10 cellular contexts compared by ENCODE assay signal in the genomic region with DNA sequence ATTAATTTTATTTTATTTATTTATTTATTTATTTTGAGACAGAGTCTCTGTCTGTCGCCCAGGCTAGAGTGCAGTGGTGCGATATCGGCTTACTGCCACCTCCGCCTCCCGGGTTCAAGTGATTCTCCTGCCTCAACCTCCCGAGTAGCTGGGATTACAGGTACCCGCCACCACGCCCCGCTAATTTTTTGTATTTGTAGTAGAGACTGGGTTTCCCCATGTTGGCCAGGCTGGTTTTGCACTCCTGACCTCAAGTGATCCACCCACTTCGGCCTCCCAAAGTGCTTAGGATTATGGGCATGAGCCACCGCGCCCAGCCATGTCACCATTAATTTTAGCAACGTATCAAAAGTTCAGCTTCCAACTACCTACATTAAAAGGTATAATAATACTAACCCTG. TPM values are rescaled to one million over a fixed set of nuclear protein-coding genes. Genes with fewer than 3 reads are reported as not detected.
DNase-seq lines count a peak whose midpoint lies in the region; ATAC-seq, FAIRE-seq and TF ChIP-seq lines count a peak whose summit lies in the region.
"Not testable (repeated sequence)": the region's sequence is repeated elsewhere in the genome, so short reads cannot be mapped to it uniquely, and the experiment has no call there.
"Had no signal": no experiment of that assay in that cellular context is flagged by ENCODE, and none has a peak within 500 bp of the region (broad histone marks: within the 10 kb centered on the region; RNA-seq: fewer than 3 reads in every experiment).

No MANE protein-coding gene starts in this region.

- not testable (repeated sequence) for H3K36me3 ChIP-seq in OCI-LY3 (replicated peaks; ENCODE audit: low read depth, low read length); mucosa of rectum (ENCODE audit: control insufficient read depth in 2 of 2, insufficient read depth in 2 of 2, low read length in 2 of 2); skeletal muscle tissue (ENCODE audit: control insufficient read depth in 3 of 3, insufficient read depth in 3 of 3, low read length in 3 of 3); aorta (ENCODE audit: control insufficient read depth in 1 of 2, insufficient read depth in 2 of 2, low read length in 1 of 2)
- peaks cover 0 to 27% (median 10%) of the 10 kb centered on the region in 9 donors for H3K36me3 ChIP-seq in heart right ventricle

- not testable (repeated sequence) for H4K20me1 ChIP-seq in OCI-LY3 (ENCODE audit: insufficient read depth, low read length)

- H3K9me3 Mint-ChIP-seq in central memory CD8-positive, alpha-beta T cell: not testable (repeated sequence)

- H3K9ac ChIP-seq in OCI-LY3 (ENCODE audit: low read length): peak overlapping the region; percentile 90
- H3K9ac ChIP-seq in mucosa of rectum (ENCODE audit: low read depth in 1 of 2, low read length in 2 of 2): peak overlapping the region; percentile 77 to 96
- H3K9ac ChIP-seq in skeletal muscle tissue (ENCODE audit: low read depth in 1 of 3, low read length in 3 of 3): peak overlapping the region; percentile 96 to 99 (median 98)

- intact Hi-C loops in heart right ventricle (cut with DNase I) (loop anchor here in 1 of 10 donors (5.0 to 10.0 kb wide), 2 partner anchors 147 to 215 kb away; a partner anchor contains a TSS), aorta (cut with DNase I) (loop anchor here (5.0 to 10.0 kb wide), 3 partner anchors 35 to 307 kb away; a partner anchor contains a TSS)

- ATAC-seq in central memory CD8-positive, alpha-beta T cell (replicated peaks; ENCODE audit: extremely low read depth, poor library complexity, severe bottlenecking); aorta (ENCODE audit: low FRiP score): not testable (repeated sequence)
- ATAC-seq in heart right ventricle: peak in 1 of 8 donors; percentile 4

- H3K4me1 Mint-ChIP-seq in central memory CD8-positive, alpha-beta T cell: peaks cover 33% of the 10 kb centered on the region

- peak overlapping the region; percentile 86 for H3K4me2 ChIP-seq in OCI-LY3 (ENCODE audit: low read length)

- not testable (repeated sequence) for H3K9me3 ChIP-seq in OCI-LY3 (ENCODE audit: insufficient read depth, low read length); heart right ventricle; mucosa of rectum (ENCODE audit: control insufficient read depth in 2 of 2, low read length in 2 of 2); skeletal muscle tissue (ENCODE audit: control insufficient read depth in 3 of 3, low read length in 3 of 3); aorta (ENCODE audit: control insufficient read depth, low read length)

- H3K4me3 Mint-ChIP-seq in central memory CD8-positive, alpha-beta T cell: peak overlapping the region; percentile 93

- 70% methylated on average over 13 of the region's 13 CpGs for whole genome bisulfite sequencing in heart right ventricle, 2 donors
- 69 to 72% methylated on average over 13 of the region's 13 CpGs for WGBS in aorta, 2 donors

- H3K27me3 ChIP-seq in OCI-LY3 (ENCODE audit: low read depth, low read length); heart right ventricle; mucosa of rectum (ENCODE audit: control insufficient read depth in 2 of 2, insufficient read depth in 2 of 2, low read length in 2 of 2); skeletal muscle tissue (ENCODE audit: control insufficient read depth in 3 of 3, insufficient read depth in 3 of 3, low read length in 3 of 3); aorta (ENCODE audit: control insufficient read depth in 1 of 2, insufficient read depth in 2 of 2, low read length in 1 of 2): not testable (repeated sequence)

- not testable (repeated sequence) for TF ChIP-seq CTCF in OCI-LY3 (IDR thresholded peaks at IDR 0.05; ENCODE audit: low read depth, low read length); heart right ventricle (IDR thresholded peaks at IDR 0.05)

- peak overlapping the region; percentile 75 for H3K27ac ChIP-seq in OCI-LY3 (ENCODE audit: low read length)
- peak overlapping the region; percentile 78 to 98 (median 94) for H3K27ac ChIP-seq in heart right ventricle
- H3K27ac ChIP-seq in mucosa of rectum (ENCODE audit: low read depth in 2 of 2, low read length in 2 of 2): peak overlapping the region; percentile 82 to 96
- H3K27ac ChIP-seq in skeletal muscle tissue (ENCODE audit: low read depth, low read length): peak overlapping the region; percentile 96
- H3K27ac ChIP-seq in aorta (ENCODE audit: low read depth in 1 of 2, low read length in 2 of 2): peak overlapping the region; percentile 90 to 98

- H3K79me2 ChIP-seq in OCI-LY3 (ENCODE audit: low read length): peaks cover 50% of the 10 kb centered on the region

- H3K4me3 ChIP-seq in OCI-LY3 (ENCODE audit: low read length) (peak overlapping the region; percentile 84), heart right ventricle (peak overlapping the region; percentile 61 to 96 (median 92)), mucosa of rectum (ENCODE audit: low read length in 2 of 2) (peak overlapping the region; percentile 92 to 96), skeletal muscle tissue (ENCODE audit: low read length in 3 of 3) (peak overlapping the region; percentile 97 to 100 (median 99)), aorta (ENCODE audit: low read length in 2 of 2) (peak overlapping the region; percentile 68 to 94)

- not testable (repeated sequence) for DNase-seq in GM18507 (ENCODE audit: extremely low spot score, insufficient read length, low read depth); central memory CD8-positive, alpha-beta T cell (ENCODE audit: low spot score in 2 of 2); heart right ventricle
- DNase-seq in activated T-cell treated with anti-CD3 and anti-CD28 coated beads for 24 hours (ENCODE audit: low read depth) (peak; percentile 9), aorta (peak in 1 of 2 donors; percentile 56)

- not testable (repeated sequence) for H3K27me3 Mint-ChIP-seq in central memory CD8-positive, alpha-beta T cell

- H2AFZ ChIP-seq in OCI-LY3 (ENCODE audit: low read depth, low read length): peak overlapping the region; percentile 90

- H3K4me1 ChIP-seq in OCI-LY3 (ENCODE audit: low read length) (peaks cover 15% of the 10 kb centered on the region), heart right ventricle (peaks cover 8 to 47% (median 33%) of the 10 kb centered on the region in 9 donors), mucosa of rectum (ENCODE audit: control insufficient read depth in 2 of 2, insufficient read depth in 2 of 2, low read length in 2 of 2) (peaks cover 10 to 23% of the 10 kb centered on the region in 2 donors), skeletal muscle tissue (ENCODE audit: control insufficient read depth in 3 of 3, insufficient read depth in 3 of 3, low read length in 3 of 3) (peaks cover 25 to 29% (median 25%) of the 10 kb centered on the region in 3 donors)
- H3K4me1 ChIP-seq in aorta (ENCODE audit: control insufficient read depth in 1 of 2, insufficient read depth in 2 of 2, low read length in 2 of 2): not testable (repeated sequence)

- H3K27ac Mint-ChIP-seq in central memory CD8-positive, alpha-beta T cell (ENCODE audit: low read depth): peak overlapping the region; percentile 96

- peak; percentile 51 for FAIRE-seq in GM18507 (lab: Jason Lieb, UNC)

- peaks cover 26% of the 10 kb centered on the region for H3K36me3 Mint-ChIP-seq in central memory CD8-positive, alpha-beta T cell (ENCODE audit: insufficient read depth)

RNA-seq across cellular contexts. Expression of a gene that starts 1.0 kb away (rescaled TPM):
- total RNA-seq in heart right ventricle (10 to 100 TPM; 13.9 to 20.4 (median 18.5) TPM), skeletal muscle tissue (13.6 TPM), aorta (10 to 100 TPM; 22.0 to 25.0 TPM)
- polyA plus RNA-seq in heart right ventricle (10 to 100 TPM; 12.9 to 16.0 TPM), aorta (10 to 100 TPM; 17.6 to 22.9 TPM)

RNA-seq across cellular contexts. Expression of a gene that starts 21.0 kb away (rescaled TPM):
- total RNA-seq in heart right ventricle: 10 to 100 TPM in 2 of 10 donors, 1 to 10 TPM in 6, under 1 TPM in 2; 0.57 to 55.4 (median 3.8) TPM
- 1 to 10 TPM in 1 of 2 donors, under 1 TPM in 1; 0.74 to 1.1 TPM for polyA plus RNA-seq in heart right ventricle
- total RNA-seq in skeletal muscle tissue: 2.1 TPM
- 10 to 100 TPM in 1 of 2 donors, 1 to 10 TPM in 1; 8.0 to 33.8 TPM for total RNA-seq in aorta
- polyA plus RNA-seq in aorta: 10 to 100 TPM in 1 of 2 donors, 1 to 10 TPM in 1; 2.7 to 23.3 TPM
- total RNA-seq: G401, RPMI7951 had no signal

RNA-seq across cellular contexts. Expression of a gene that starts 34.4 kb away (rescaled TPM):
- 10 to 100 TPM; 13.2 to 28.7 (median 21.7) TPM for total RNA-seq in heart right ventricle
- polyA plus RNA-seq in heart right ventricle: 10 to 100 TPM; 13.5 to 24.0 TPM
- total RNA-seq in skeletal muscle tissue: 60.0 TPM
- 10 to 100 TPM; 48.5 to 96.9 TPM for total RNA-seq in aorta
- polyA plus RNA-seq in aorta: 10 to 100 TPM in 1 of 2 donors, 1 to 10 TPM in 1; 7.4 to 35.7 TPM

RNA-seq across cellular contexts. Expression of a gene that starts 58.8 kb away (rescaled TPM):
- 10 to 100 TPM in 7 of 10 donors, 1 to 10 TPM in 3; 2.0 to 13.1 (median 11.6) TPM for total RNA-seq in heart right ventricle
- polyA plus RNA-seq in heart right ventricle: under 1 TPM; 0.49 to 0.88 TPM
- total RNA-seq in skeletal muscle tissue: 2.1 TPM
- total RNA-seq in aorta: under 1 TPM in 1 of 2 donors, not detected in 1; 0.19 TPM
- polyA plus RNA-seq in aorta: not detected
- total RNA-seq: G401, RPMI7951 had no signal
